In the genomic region with DNA sequence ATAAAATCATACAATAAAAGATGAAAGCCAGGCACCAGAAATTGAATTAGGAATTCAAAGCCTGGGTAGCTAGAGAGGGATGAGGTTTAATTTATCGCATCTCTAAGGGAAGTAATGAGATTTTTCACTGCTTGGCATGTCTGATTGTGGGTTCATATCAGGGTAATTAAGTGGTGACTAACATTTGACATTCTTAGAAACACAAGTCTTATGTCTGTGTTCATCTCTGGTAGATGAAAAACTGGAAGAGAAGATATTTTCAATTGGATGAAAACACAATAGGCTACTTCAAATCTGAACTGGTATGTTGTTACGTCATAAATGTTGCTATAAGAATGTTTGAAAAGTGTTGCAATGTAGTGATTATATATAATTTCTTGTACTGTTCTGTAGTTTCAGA, we compare ENCODE assay signal across 17 cellular contexts. TPM values are rescaled to one million over a fixed set of nuclear protein-coding genes. Genes with fewer than 3 reads are reported as not detected.
DNase-seq lines count a peak whose midpoint lies in the region; ATAC-seq and TF ChIP-seq lines count a peak whose summit lies in the region.
"Had no signal": no experiment of that assay in that cellular context is flagged by ENCODE, and none has a peak within 500 bp of the region (broad histone marks: within the 10 kb centered on the region; RNA-seq: fewer than 3 reads in every experiment).

No MANE protein-coding gene starts in this region.

- no peak for ATAC-seq in CD4-positive, alpha-beta T cell (ENCODE audit: poor library complexity)
- ATAC-seq in natural killer cell, result no peak
- ATAC-seq: PC-3 had no signal

- H3K9me3 Mint-ChIP-seq in CD4-positive, alpha-beta T cell, result no peaks in the 10 kb centered on the region
- H3K9me3 Mint-ChIP-seq in natural killer cell, result no peaks in the 10 kb centered on the region
- H3K9me3 Mint-ChIP-seq: activated CD4-positive, alpha-beta memory T cell treated with anti-CD3 and anti-CD28 coated beads, Interleukin-2, amount 10 ng/mL, durations not matched to agents 7 days and 5 days; memory B cell had no signal

- POLR2A ChIA-PET in CD4-positive, alpha-beta T cell (lab: Charles Lee), result interaction anchor here (0.6 to 5.0 kb wide), 2 partner anchors 11 to 43 kb away, joined by 3 to 32 read pairs; a partner anchor contains a TSS
- POLR2A ChIA-PET in RWPE1 (lab: Yijun Ruan, JAX; ENCODE audit: low non-redundant PET), result interaction anchor here (0.6 kb wide), 1 partner anchor 25 kb away, joined by 5 read pairs; no protein-coding TSS in a partner anchor

- H3K27me3 Mint-ChIP-seq in CD4-positive, alpha-beta T cell, result no peaks in the 10 kb centered on the region
- no peaks in the 10 kb centered on the region for H3K27me3 Mint-ChIP-seq in natural killer cell (ENCODE audit: low read depth in 2 of 2)
- H3K27me3 Mint-ChIP-seq: activated CD4-positive, alpha-beta memory T cell treated with anti-CD3 and anti-CD28 coated beads, Interleukin-2, amount 10 ng/mL, durations not matched to agents 7 days and 5 days; memory B cell had no signal

- H3K4me3 ChIP-seq in choroid plexus epithelial cell (ENCODE audit: low read depth, low read length) (no peak overlapping the region), brain microvascular endothelial cell (ENCODE audit: low read depth, low read length) (no peak overlapping the region), right atrium auricular region (no peak overlapping the region)
- H3K4me3 ChIP-seq: testis had no signal

- no peak for TF ChIP-seq CTCF in CD4-positive, alpha-beta T cell (IDR thresholded peaks at IDR 0.05)
- TF ChIP-seq CTCF in RWPE1 (conservative IDR thresholded peaks at IDR 0.05; ENCODE audit: low read depth) (no peak), choroid plexus epithelial cell (conservative IDR thresholded peaks at IDR 0.05; ENCODE audit: low read depth, low read length) (no peak), natural killer cell (IDR thresholded peaks at IDR 0.05) (no peak), brain microvascular endothelial cell (IDR thresholded peaks at IDR 0.05; ENCODE audit: low read depth, low read length, missing control alignments) (no peak), right atrium auricular region (IDR thresholded peaks at IDR 0.05) (no peak)

- H3K27ac ChIP-seq in CD4-positive, alpha-beta T cell (ENCODE audit: low read depth, low read length), result peak overlapping the region; percentile 37
- H3K27ac ChIP-seq in RWPE1, result peak overlapping the region; percentile 82
- H3K27ac ChIP-seq in brain microvascular endothelial cell, result no peak overlapping the region
- no peak overlapping the region for H3K27ac ChIP-seq in right atrium auricular region
- H3K27ac ChIP-seq: neutrophil, testis had no signal

- CTCF ChIA-PET in CD4-positive, alpha-beta T cell (lab: Charles Lee), result no interaction called here
- CTCF ChIA-PET in RWPE1 (lab: Yijun Ruan, JAX), result interaction anchor here (0.6 kb wide), 1 partner anchor 126 kb away, joined by 3 read pairs; no protein-coding TSS in a partner anchor

- H3K4me3 Mint-ChIP-seq in CD4-positive, alpha-beta T cell, result no peak overlapping the region
- H3K4me3 Mint-ChIP-seq in natural killer cell, result peak overlapping the region; percentile 68
- H3K4me3 Mint-ChIP-seq: activated CD4-positive, alpha-beta memory T cell treated with anti-CD3 and anti-CD28 coated beads, Interleukin-2, amount 10 ng/mL, durations not matched to agents 7 days and 5 days; memory B cell had no signal

- H3K27me3 ChIP-seq in CD4-positive, alpha-beta T cell (ENCODE audit: control insufficient read depth, insufficient read depth, low read length), result no peaks in the 10 kb centered on the region
- H3K27me3 ChIP-seq in brain microvascular endothelial cell (replicated peaks) (no peaks in the 10 kb centered on the region), right atrium auricular region (no peaks in the 10 kb centered on the region)
- H3K27me3 ChIP-seq: neutrophil, testis had no signal

- H3K36me3 ChIP-seq in brain microvascular endothelial cell (replicated peaks) (peaks cover 3% of the 10 kb centered on the region), right atrium auricular region (peaks cover 31% of the 10 kb centered on the region)
- H3K36me3 ChIP-seq: neutrophil had no signal

- peaks cover 73% of the 10 kb centered on the region for H3K36me3 Mint-ChIP-seq in CD4-positive, alpha-beta T cell (ENCODE audit: low read depth)
- peaks cover 17% of the 10 kb centered on the region for H3K36me3 Mint-ChIP-seq in natural killer cell

- in situ Hi-C loops in brain microvascular endothelial cell (cut with HindIII; ENCODE audit: low pct_ligation_motif_present, low sequenced_read_pairs), result no loop called here

- peak overlapping the region; percentile 86 for H3K27ac Mint-ChIP-seq in CD4-positive, alpha-beta T cell
- H3K27ac Mint-ChIP-seq in natural killer cell, result peak overlapping the region; percentile 65 to 96
- H3K27ac Mint-ChIP-seq: activated CD4-positive, alpha-beta memory T cell treated with anti-CD3 and anti-CD28 coated beads, Interleukin-2, amount 10 ng/mL, durations not matched to agents 7 days and 5 days; memory B cell had no signal

- H3K4me1 ChIP-seq in right atrium auricular region, result peaks cover 0 to 34% of the 10 kb centered on the region in 2 donors
- H3K4me1 ChIP-seq: testis had no signal

- H3K4me1 Mint-ChIP-seq in CD4-positive, alpha-beta T cell (ENCODE audit: low read depth), result peaks cover 87% of the 10 kb centered on the region
- peaks cover 66 to 71% of the 10 kb centered on the region in 2 donors for H3K4me1 Mint-ChIP-seq in natural killer cell

- intact Hi-C loops in CD4-positive, alpha-beta T cell (cut with DNase I, micrococcal nuclease), result loop anchor here (1.0 to 5.0 kb wide), 2 partner anchors 40 to 43 kb away; a partner anchor contains a TSS
- intact Hi-C loops in natural killer cell (cut with micrococcal nuclease), result no loop called here

- H3K9me3 ChIP-seq in CD4-positive, alpha-beta T cell (ENCODE audit: control insufficient read depth, low read length), result no peaks in the 10 kb centered on the region
- no peaks in the 10 kb centered on the region for H3K9me3 ChIP-seq in right atrium auricular region
- H3K9me3 ChIP-seq: neutrophil, testis had no signal

- no peak for DNase-seq in CD4-positive, alpha-beta T cell
- DNase-seq in RWPE1 (ENCODE audit: low spot score) (no peak), choroid plexus epithelial cell (ENCODE audit: low read depth) (peak; percentile 10), natural killer cell (no peak), brain microvascular endothelial cell (no peak), right atrium auricular region (ENCODE audit: low spot score) (no peak)
- DNase-seq in stimulated activated CD4-positive, alpha-beta T cell treated with anti-CD3 and anti-CD28 coated beads, Interleukin-2, amount 100 ng/mL, for 48 hours, result no peak
- DNase-seq: cerebellar nuclear complex, DMS153, erythroblast, NCI-H1092 treated with DMSO at 0.1 percent for 48 hours, NCI-H446 treated with DMSO at 0.1 percent for 48 hours, PC-3, testis had no signal

RNA-seq across cellular contexts. Expression of a gene that starts 36.8 kb away (rescaled TPM):
- total RNA-seq in CD4-positive, alpha-beta T cell, result not detected
- total RNA-seq in natural killer cell (not detected), right atrium auricular region (not detected)
- total RNA-seq: activated CD4-positive, alpha-beta memory T cell treated with anti-CD3 and anti-CD28 coated beads, Interleukin-2, amount 10 ng/mL, durations not matched to agents 7 days and 5 days; PC-3 had no signal

RNA-seq across cellular contexts. Expression of a gene that starts 43.2 kb away (rescaled TPM):
- 10 to 100 TPM; 24.9 to 26.8 TPM for total RNA-seq in CD4-positive, alpha-beta T cell
- 10 to 100 TPM; 45.9 to 64.6 (median 56.1) TPM for total RNA-seq in natural killer cell
- 10 to 100 TPM; 28.9 to 31.6 TPM for total RNA-seq in right atrium auricular region

RNA-seq across cellular contexts. Expression of a gene that starts 43.7 kb away (rescaled TPM):
- not detected for total RNA-seq in CD4-positive, alpha-beta T cell
- total RNA-seq in natural killer cell, result not detected
- total RNA-seq in right atrium auricular region, result 10 to 100 TPM; 76.3 to 78.3 TPM
- total RNA-seq: activated CD4-positive, alpha-beta memory T cell treated with anti-CD3 and anti-CD28 coated beads, Interleukin-2, amount 10 ng/mL, durations not matched to agents 7 days and 5 days had no signal

Comparison
In these comparisons a context has a peak if more than half of its experiments do, and no peak if none do; other contexts are left out.
1. H3K27ac ChIP-seq: peak in CD4-positive, alpha-beta T cell (single experiment) and RWPE1 (single experiment); none in brain microvascular endothelial cell (single experiment) and right atrium auricular region (0 of 2).
2. RNA of a gene that starts 43.7 kb away (total RNA-seq): 76.3 to 78.3 TPM in right atrium auricular region; not detected in natural killer cell and not detected in CD4-positive, alpha-beta T cell; every median in the first group is over 10 times any median in the second.